Comparison of ENCODE assay signal across 31 cellular contexts in genomic region chr12:124811633-124812032, GRCh38.
"Had no signal": no experiment of that assay in that cellular context is flagged by ENCODE, and none has a peak within 500 bp of the region (broad histone marks: within the 10 kb centered on the region; RNA-seq: fewer than 3 reads in every experiment).

No MANE protein-coding gene starts in this region.

- H3K9me3 ChIP-seq: ascending aorta, breast epithelium, colonic mucosa had no signal

- H3K4me1 ChIP-seq: ascending aorta, breast epithelium, colonic mucosa had no signal

- H3K27ac Mint-ChIP-seq: activated CD4-positive, alpha-beta memory T cell treated with anti-CD3 and anti-CD28 coated beads, Interleukin-2, amount 10 ng/mL, durations not matched to agents 7 days and 5 days; activated CD4-positive, alpha-beta T cell treated with anti-CD3 and anti-CD28 coated beads, Interleukin-2, amount 10 ng/mL, durations not matched to agents 7 days and 5 days; activated CD8-positive, alpha-beta memory T cell treated with anti-CD3 and anti-CD28 coated beads, Interleukin-2, amount 10 ng/mL, durations not matched to agents 7 days and 5 days; activated naive CD4-positive, alpha-beta T cell treated with anti-CD3 and anti-CD28 coated beads for 36 hours; activated naive CD4-positive, alpha-beta T cell treated with anti-CD3 and anti-CD28 coated beads, Interleukin-2, amount 50 U/mL, for 24 hours; activated naive CD8-positive, alpha-beta T cell treated with anti-CD3 and anti-CD28 coated beads for 36 hours; activated naive CD8-positive, alpha-beta T cell treated with anti-CD3 and anti-CD28 coated beads, Interleukin-2, amount 50 U/mL, for 24 hours; activated T-helper 1 cell treated with anti-CD3 and anti-CD28 coated beads, Interleukin-12 subunit alpha, Interleukin-12 subunit beta, Interleukin-2, Interleukin-4 antibody, amounts not matched to agents 30 ng/mL and 10 ng/mL and 1 ng/mL, durations not matched to agents 14 hours and 24 hours and 36 hours; activated T-helper 2 cell treated with anti-CD3 and anti-CD28 coated beads, Interferon-gamma antibody, Interleukin-2, Interleukin-4, amounts not matched to agents 10 μg/mL and 5 μg/mL and 100 μg/mL, durations not matched to agents 14 hours and 24 hours and 36 hours; brain; dendritic cell treated with granulocyte-macrophage colony-stimulating factor and Interleukin-4, amounts not matched to agents 40 ng/mL and 50 ng/mL, for 4 days; endodermal cell; WTC11 had no signal

- H3K9me3 Mint-ChIP-seq: activated CD4-positive, alpha-beta memory T cell treated with anti-CD3 and anti-CD28 coated beads, Interleukin-2, amount 10 ng/mL, durations not matched to agents 7 days and 5 days; activated CD4-positive, alpha-beta T cell treated with anti-CD3 and anti-CD28 coated beads, Interleukin-2, amount 10 ng/mL, durations not matched to agents 7 days and 5 days; activated naive CD4-positive, alpha-beta T cell treated with anti-CD3 and anti-CD28 coated beads for 36 hours; activated naive CD4-positive, alpha-beta T cell treated with anti-CD3 and anti-CD28 coated beads, Interleukin-2, amount 50 U/mL, for 24 hours; activated naive CD8-positive, alpha-beta T cell treated with anti-CD3 and anti-CD28 coated beads for 36 hours; activated naive CD8-positive, alpha-beta T cell treated with anti-CD3 and anti-CD28 coated beads, Interleukin-2, amount 50 U/mL, for 24 hours; activated T-helper 1 cell treated with anti-CD3 and anti-CD28 coated beads, Interleukin-12 subunit alpha, Interleukin-12 subunit beta, Interleukin-2, Interleukin-4 antibody, amounts not matched to agents 30 ng/mL and 10 ng/mL and 1 ng/mL, durations not matched to agents 14 hours and 24 hours and 36 hours; activated T-helper 2 cell treated with anti-CD3 and anti-CD28 coated beads, Interferon-gamma antibody, Interleukin-2, Interleukin-4, amounts not matched to agents 10 μg/mL and 5 μg/mL and 100 μg/mL, durations not matched to agents 14 hours and 24 hours and 36 hours; dendritic cell treated with granulocyte-macrophage colony-stimulating factor and Interleukin-4, amounts not matched to agents 40 ng/mL and 50 ng/mL, for 4 days had no signal

- H3K27ac ChIP-seq: ascending aorta, breast epithelium, cardiac muscle cell, colonic mucosa, dorsolateral prefrontal cortex had no signal

- H3K27me3 Mint-ChIP-seq: activated CD4-positive, alpha-beta memory T cell treated with anti-CD3 and anti-CD28 coated beads, Interleukin-2, amount 10 ng/mL, durations not matched to agents 7 days and 5 days; activated CD4-positive, alpha-beta T cell treated with anti-CD3 and anti-CD28 coated beads, Interleukin-2, amount 10 ng/mL, durations not matched to agents 7 days and 5 days; activated CD8-positive, alpha-beta memory T cell treated with anti-CD3 and anti-CD28 coated beads, Interleukin-2, amount 10 ng/mL, durations not matched to agents 7 days and 5 days; activated naive CD4-positive, alpha-beta T cell treated with anti-CD3 and anti-CD28 coated beads, Interleukin-2, amount 50 U/mL, for 24 hours; activated naive CD8-positive, alpha-beta T cell treated with anti-CD3 and anti-CD28 coated beads for 36 hours; activated naive CD8-positive, alpha-beta T cell treated with anti-CD3 and anti-CD28 coated beads, Interleukin-2, amount 50 U/mL, for 24 hours; dendritic cell treated with granulocyte-macrophage colony-stimulating factor and Interleukin-4, amounts not matched to agents 40 ng/mL and 50 ng/mL, for 4 days had no signal

- H3K4me3 ChIP-seq: ascending aorta, breast epithelium, cardiac muscle cell, colonic mucosa, dorsolateral prefrontal cortex had no signal

- H3K4me3 Mint-ChIP-seq: activated CD4-positive, alpha-beta memory T cell treated with anti-CD3 and anti-CD28 coated beads, Interleukin-2, amount 10 ng/mL, durations not matched to agents 7 days and 5 days; activated CD4-positive, alpha-beta T cell treated with anti-CD3 and anti-CD28 coated beads, Interleukin-2, amount 10 ng/mL, durations not matched to agents 7 days and 5 days; activated CD8-positive, alpha-beta memory T cell treated with anti-CD3 and anti-CD28 coated beads, Interleukin-2, amount 10 ng/mL, durations not matched to agents 7 days and 5 days; activated naive CD4-positive, alpha-beta T cell treated with anti-CD3 and anti-CD28 coated beads for 36 hours; activated naive CD4-positive, alpha-beta T cell treated with anti-CD3 and anti-CD28 coated beads, Interleukin-2, amount 50 U/mL, for 24 hours; activated naive CD8-positive, alpha-beta T cell treated with anti-CD3 and anti-CD28 coated beads for 36 hours; activated naive CD8-positive, alpha-beta T cell treated with anti-CD3 and anti-CD28 coated beads, Interleukin-2, amount 50 U/mL, for 24 hours; activated T-helper 1 cell treated with anti-CD3 and anti-CD28 coated beads, Interleukin-12 subunit alpha, Interleukin-12 subunit beta, Interleukin-2, Interleukin-4 antibody, amounts not matched to agents 30 ng/mL and 10 ng/mL and 1 ng/mL, durations not matched to agents 14 hours and 24 hours and 36 hours; brain; dendritic cell treated with granulocyte-macrophage colony-stimulating factor and Interleukin-4, amounts not matched to agents 40 ng/mL and 50 ng/mL, for 4 days; endodermal cell; WTC11 had no signal

- H3K36me3 ChIP-seq: breast epithelium, cardiac muscle cell, colonic mucosa had no signal

- H3K4me1 Mint-ChIP-seq: activated CD4-positive, alpha-beta memory T cell treated with anti-CD3 and anti-CD28 coated beads, Interleukin-2, amount 10 ng/mL, durations not matched to agents 7 days and 5 days; activated CD4-positive, alpha-beta T cell treated with anti-CD3 and anti-CD28 coated beads, Interleukin-2, amount 10 ng/mL, durations not matched to agents 7 days and 5 days; activated CD8-positive, alpha-beta memory T cell treated with anti-CD3 and anti-CD28 coated beads, Interleukin-2, amount 10 ng/mL, durations not matched to agents 7 days and 5 days; activated naive CD4-positive, alpha-beta T cell treated with anti-CD3 and anti-CD28 coated beads, Interleukin-2, amount 50 U/mL, for 24 hours; activated naive CD8-positive, alpha-beta T cell treated with anti-CD3 and anti-CD28 coated beads for 36 hours; activated naive CD8-positive, alpha-beta T cell treated with anti-CD3 and anti-CD28 coated beads, Interleukin-2, amount 50 U/mL, for 24 hours; WTC11 had no signal

- H3K27me3 ChIP-seq: ascending aorta, breast epithelium, cardiac muscle cell, colonic mucosa, dorsolateral prefrontal cortex had no signal

- DNase-seq: activated CD4-positive, alpha-beta memory T cell treated with anti-CD3 and anti-CD28 coated beads, Interleukin-2, amount 10 ng/mL, durations not matched to agents 7 days and 5 days; activated CD4-positive, alpha-beta T cell treated with anti-CD3 and anti-CD28 coated beads for 1 hour; activated CD4-positive, alpha-beta T cell treated with anti-CD3 and anti-CD28 coated beads for 4 hours; activated CD4-positive, alpha-beta T cell treated with anti-CD3 and anti-CD28 coated beads, Interleukin-2, amount 10 ng/mL, durations not matched to agents 7 days and 5 days; activated CD4-positive, alpha-beta T cell treated with anti-CD3 and anti-CD28 coated beads, Interleukin-2, amount 50 U/mL, for 4 hours; activated CD8-positive, alpha-beta memory T cell treated with anti-CD3 and anti-CD28 coated beads, Interleukin-2, amount 10 ng/mL, durations not matched to agents 7 days and 5 days; activated CD8-positive, alpha-beta memory T cell treated with anti-CD3 and anti-CD28 coated beads, Interleukin-2, amount 50 U/mL, for 4 hours; activated effector memory CD4-positive, alpha-beta T cell treated with anti-CD3 and anti-CD28 coated beads, Interleukin-2, amount 50 U/mL, for 16 hours; activated naive CD4-positive, alpha-beta T cell treated with anti-CD3 and anti-CD28 coated beads for 36 hours; activated naive CD8-positive, alpha-beta T cell treated with anti-CD3 and anti-CD28 coated beads for 36 hours; activated naive CD8-positive, alpha-beta T cell treated with anti-CD3 and anti-CD28 coated beads, Interleukin-2, amount 50 U/mL, for 24 hours; activated T-cell treated with anti-CD3 and anti-CD28 coated beads, Interleukin-2, amount 50 U/mL, for 1 hour; activated T-cell treated with anti-CD3 and anti-CD28 coated beads, Interleukin-2, amount 50 U/mL, for 48 hours; central memory CD4-positive, alpha-beta T cell; cerebellar nuclear complex; colonic mucosa; dorsolateral prefrontal cortex; effector memory CD4-positive, alpha-beta T cell; endodermal cell; foreskin fibroblast; head of caudate nucleus; T-helper 2 cell had no signal
